ENCODE assay signal across 1 cellular context in genomic region chr6:25993038-25993684, GRCh38.
A peak's percentile ranks its signal among the peaks of the same experiment; 100 is the strongest.
TF ChIP-seq lines count a peak whose summit lies in the region.

No MANE protein-coding gene starts in this region.

TF ChIP-seq in HepG2, 621 proteins besides CTCF, POLR2A, EP300 and RAD21 (continued from another document):
- TF ChIP-seq ZNF770 (CRISPR knock-in tag; IDR thresholded peaks at IDR 0.05) (peak; percentile 67), ZNF800 (CRISPR knock-in tag; IDR thresholded peaks at IDR 0.05) (no peak), HNRNPH1 (optimal IDR thresholded peaks at IDR 0.05; ENCODE audit: low read depth, low read length) (no peak), SNAI1 (CRISPR knock-in tag; IDR thresholded peaks at IDR 0.05; ENCODE audit: borderline replicate concordance) (no peak), PAXIP1 (CRISPR knock-in tag; conservative IDR thresholded peaks at IDR 0.05) (no peak), MAX (IDR thresholded peaks at IDR 0.05) (no peak), MZF1 (CRISPR knock-in tag; IDR thresholded peaks at IDR 0.05; ENCODE audit: borderline replicate concordance) (no peak), ZNF414 (CRISPR knock-in tag; IDR thresholded peaks at IDR 0.05) (no peak), ZNF225 (CRISPR knock-in tag; IDR thresholded peaks at IDR 0.05) (no peak), EZH2 (conservative IDR thresholded peaks at IDR 0.05; ENCODE audit: low read depth, low read length) (no peak), ZNF282 (IDR thresholded peaks at IDR 0.05; ENCODE audit: partially characterized antibody) (no peak), FOXJ3 (CRISPR knock-in tag; IDR thresholded peaks at IDR 0.05; ENCODE audit: borderline replicate concordance) (no peak), GTF3A (CRISPR knock-in tag; conservative IDR thresholded peaks at IDR 0.05) (peak; percentile 8; the same call in 1 of the 2 replicates), ZNF7 (CRISPR knock-in tag; IDR thresholded peaks at IDR 0.05) (no peak), PATZ1 (CRISPR knock-in tag; IDR thresholded peaks at IDR 0.05) (0 out of 2 replicates have a peak, but pooled peaks have one; percentile 0), ZNF121 (CRISPR knock-in tag; IDR thresholded peaks at IDR 0.05) (peak; percentile 88), ZFP90 (CRISPR knock-in tag; IDR thresholded peaks at IDR 0.05; ENCODE audit: borderline replicate concordance) (no peak), FLYWCH1 (CRISPR knock-in tag; IDR thresholded peaks at IDR 0.05) (0 out of 2 replicates have a peak, but pooled peaks have one; percentile 25), HES4 (CRISPR knock-in tag; IDR thresholded peaks at IDR 0.05; ENCODE audit: borderline replicate concordance) (no peak), RFXAP (CRISPR knock-in tag; IDR thresholded peaks at IDR 0.05; ENCODE audit: borderline replicate concordance) (no peak), ZBTB43 (CRISPR knock-in tag; conservative IDR thresholded peaks at IDR 0.05) (no peak; the same call in 1 of the 2 replicates), SAP130 (CRISPR knock-in tag; IDR thresholded peaks at IDR 0.05; ENCODE audit: low read depth) (no peak; the same call in 1 of the 2 replicates), CENPBD1 (CRISPR knock-in tag; IDR thresholded peaks at IDR 0.05; ENCODE audit: borderline replicate concordance, low read depth) (no peak), KDM4B (CRISPR knock-in tag; IDR thresholded peaks at IDR 0.05) (no peak), SRY (CRISPR knock-in tag; IDR thresholded peaks at IDR 0.05) (no peak), ATF1 (CRISPR knock-in tag; IDR thresholded peaks at IDR 0.05) (0 out of 2 replicates have a peak, but pooled peaks have one; percentile 9), RARG (CRISPR knock-in tag; IDR thresholded peaks at IDR 0.05; ENCODE audit: low read depth) (no peak), PAX8 (CRISPR knock-in tag; IDR thresholded peaks at IDR 0.05; ENCODE audit: borderline replicate concordance) (peak; percentile 9; the same call in 1 of the 2 replicates), ZNF335 (CRISPR knock-in tag; IDR thresholded peaks at IDR 0.05) (peak; percentile 48; the same call in 1 of the 2 replicates), POGZ (CRISPR knock-in tag; IDR thresholded peaks at IDR 0.05) (no peak), CEBPZ (IDR thresholded peaks at IDR 0.05; ENCODE audit: low read length) (no peak), JUND (CRISPR knock-in tag; IDR thresholded peaks at IDR 0.05) (no peak), ZNF558 (CRISPR knock-in tag; IDR thresholded peaks at IDR 0.05; ENCODE audit: borderline replicate concordance) (no peak), STAG1 (CRISPR knock-in tag; IDR thresholded peaks at IDR 0.05) (no peak), HDAC6 (IDR thresholded peaks at IDR 0.05; ENCODE audit: low read depth, low read length) (no peak), HOXA3 (CRISPR knock-in tag; IDR thresholded peaks at IDR 0.05) (no peak), ZNF34 (CRISPR knock-in tag; IDR thresholded peaks at IDR 0.05; ENCODE audit: borderline replicate concordance) (0 out of 2 replicates have a peak, but pooled peaks have one; percentile 39), ELK4 (CRISPR knock-in tag; IDR thresholded peaks at IDR 0.05; ENCODE audit: borderline replicate concordance) (no peak), ZNF550 (CRISPR knock-in tag; IDR thresholded peaks at IDR 0.05; ENCODE audit: borderline replicate concordance) (no peak), ETV5 (CRISPR knock-in tag; IDR thresholded peaks at IDR 0.05; ENCODE audit: borderline replicate concordance) (no peak), ADNP (CRISPR knock-in tag; IDR thresholded peaks at IDR 0.05) (no peak), KDM2A (CRISPR knock-in tag; IDR thresholded peaks at IDR 0.05; ENCODE audit: borderline replicate concordance, low read depth) (no peak), ZNF510 (CRISPR knock-in tag; IDR thresholded peaks at IDR 0.05; ENCODE audit: low read depth) (0 out of 2 replicates have a peak, but pooled peaks have one; percentile 19), GMEB1 (CRISPR knock-in tag; IDR thresholded peaks at IDR 0.05; ENCODE audit: borderline replicate concordance) (no peak), MEF2D (CRISPR knock-in tag; IDR thresholded peaks at IDR 0.05) (0 out of 2 replicates have a peak, but pooled peaks have one; percentile 30)
